1 cellular context compared by ENCODE assay signal in the genomic region with DNA sequence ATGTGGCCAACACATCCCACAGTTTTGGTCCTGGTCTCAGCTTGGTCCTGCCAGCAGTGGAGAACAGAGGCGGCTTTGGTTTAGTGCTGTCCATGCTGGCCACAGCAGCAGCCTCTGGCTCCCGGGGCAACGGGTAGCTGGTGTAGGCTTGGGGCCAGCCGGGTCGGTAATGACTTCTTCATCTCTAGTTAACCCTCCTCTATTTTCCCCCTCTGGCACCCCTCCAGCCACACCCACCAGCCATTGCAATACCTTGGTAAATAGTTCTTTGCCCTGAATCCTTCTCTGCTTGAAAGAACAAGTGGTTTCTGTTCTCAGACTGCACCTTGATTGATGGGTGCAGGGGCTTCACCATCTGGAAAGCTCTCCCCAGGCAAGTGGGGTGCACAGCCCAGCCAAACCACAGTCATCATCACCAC.
TF ChIP-seq lines count a peak whose summit lies in the region.

No MANE protein-coding gene starts in this region.

TF ChIP-seq in GM12878, 131 proteins besides CTCF, POLR2A, EP300 and RAD21 (continued from another document):
- TF ChIP-seq IKZF2 (IDR thresholded peaks at IDR 0.05) (peak; percentile 21 to 28; a peak in 2 of 4 replicates), SMARCA5 (IDR thresholded peaks at IDR 0.05) (no peak), IKZF1 (conservative IDR thresholded peaks at IDR 0.05) (peak; percentile 36; the same call in 1 of the 2 replicates), MTA2 (IDR thresholded peaks at IDR 0.05; ENCODE audit: low read depth) (peak; percentile 39; the same call in 1 of the 2 replicates), STAT3 (IDR thresholded peaks at IDR 0.05; ENCODE audit: low read depth, low read length) (no peak), CHD4 (IDR thresholded peaks at IDR 0.05) (no peak)
- TF ChIP-seq, protein P1, sequence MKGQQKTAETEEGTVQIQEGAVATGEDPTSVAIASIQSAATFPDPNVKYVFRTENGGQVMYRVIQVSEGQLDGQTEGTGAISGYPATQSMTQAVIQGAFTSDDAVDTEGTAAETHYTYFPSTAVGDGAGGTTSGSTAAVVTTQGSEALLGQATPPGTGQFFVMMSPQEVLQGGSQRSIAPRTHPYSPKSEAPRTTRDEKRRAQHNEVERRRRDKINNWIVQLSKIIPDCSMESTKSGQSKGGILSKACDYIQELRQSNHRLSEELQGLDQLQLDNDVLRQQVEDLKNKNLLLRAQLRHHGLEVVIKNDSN (IDR thresholded peaks at IDR 0.05; ENCODE audit: borderline replicate concordance, extremely low read length, insufficient read depth, low read depth, low read length): no peak
TF ChIP-seq in GM12878: peak in this region for 5.
